In genomic region chr16:67846320-67847063, GRCh38 we compare ENCODE assay signal across 8 cellular contexts. TPM values are rescaled to one million over a fixed set of nuclear protein-coding genes. Genes with fewer than 3 reads are reported as not detected.
A peak's percentile ranks its signal among the peaks of the same experiment; 100 is the strongest.
DNase-seq lines count a peak whose midpoint lies in the region; ATAC-seq and TF ChIP-seq lines count a peak whose summit lies in the region.

Gene NUTF2, plus strand, starts transcription at chr16:67846933. Its CDS starts 18,198 bp downstream, at chr16:67865131.

- peak within 1 kb of the TSS; percentile 96 for H3K4me2 ChIP-seq in Loucy (ENCODE audit: low read depth, low read length, poor library complexity, severe bottlenecking)

- peak within 1 kb of the TSS; percentile 95 to 97 for H3K27ac Mint-ChIP-seq in natural killer cell treated with Interleukin-12 subunit alpha and Interleukin-12 subunit beta and Interleukin-15 and Interleukin-18, amount 100 ng/mL, for 72 hours
- H3K27ac Mint-ChIP-seq in stimulated activated naive CD8-positive, alpha-beta T cell treated with anti-CD3 and anti-CD28 coated beads, Interleukin-15, Interleukin-2, amounts not matched to agents 100 ng/mL and 50 ng/mL, for 24 hours, result peak within 1 kb of the TSS; percentile 95

- peak; percentile 85 to 88 for ATAC-seq in natural killer cell treated with Interleukin-12 subunit alpha and Interleukin-12 subunit beta and Interleukin-15 and Interleukin-18, amount 100 ng/mL, for 72 hours

- no peaks in the 10 kb centered on the region for H3K36me3 ChIP-seq in Loucy (ENCODE audit: insufficient read depth, low read length)

- no peak for TF ChIP-seq CTCF in Loucy (conservative IDR thresholded peaks at IDR 0.05; ENCODE audit: low read length)

- H3K9me3 Mint-ChIP-seq in natural killer cell treated with Interleukin-12 subunit alpha and Interleukin-12 subunit beta and Interleukin-15 and Interleukin-18, amount 100 ng/mL, for 72 hours, result no peaks in the 10 kb centered on the region
- no peaks in the 10 kb centered on the region for H3K9me3 Mint-ChIP-seq in stimulated activated naive CD8-positive, alpha-beta T cell treated with anti-CD3 and anti-CD28 coated beads, Interleukin-15, Interleukin-2, amounts not matched to agents 100 ng/mL and 50 ng/mL, for 24 hours

- peak within 1 kb of the TSS; percentile 84 for H3K4me3 ChIP-seq in Loucy (ENCODE audit: low read length, poor library complexity, severe bottlenecking)

- H3F3A ChIP-seq in Loucy (ENCODE audit: low read depth), result no peaks in the 10 kb centered on the region

- H3K27me3 ChIP-seq in Loucy (ENCODE audit: insufficient read depth, low read length, poor library complexity, severe bottlenecking), result peaks cover 4% of the 10 kb centered on the region

- H3K4me3 Mint-ChIP-seq in natural killer cell treated with Interleukin-12 subunit alpha and Interleukin-12 subunit beta and Interleukin-15 and Interleukin-18, amount 100 ng/mL, for 72 hours, result peak within 1 kb of the TSS; percentile 95
- H3K4me3 Mint-ChIP-seq in stimulated activated naive CD8-positive, alpha-beta T cell treated with anti-CD3 and anti-CD28 coated beads, Interleukin-15, Interleukin-2, amounts not matched to agents 100 ng/mL and 50 ng/mL, for 24 hours, result peak within 1 kb of the TSS; percentile 93

- H3K36me3 Mint-ChIP-seq in natural killer cell treated with Interleukin-12 subunit alpha and Interleukin-12 subunit beta and Interleukin-15 and Interleukin-18, amount 100 ng/mL, for 72 hours, result no peaks in the 10 kb centered on the region
- H3K36me3 Mint-ChIP-seq in stimulated activated naive CD8-positive, alpha-beta T cell treated with anti-CD3 and anti-CD28 coated beads, Interleukin-15, Interleukin-2, amounts not matched to agents 100 ng/mL and 50 ng/mL, for 24 hours (ENCODE audit: low read depth), result peaks cover 8% of the 10 kb centered on the region

- peak within 1 kb of the TSS; percentile 87 for H3K9ac ChIP-seq in Loucy (ENCODE audit: low read depth, low read length, poor library complexity, severe bottlenecking)

- peaks cover 28 to 33% of the 10 kb centered on the region in 2 donors for H3K4me1 Mint-ChIP-seq in natural killer cell treated with Interleukin-12 subunit alpha and Interleukin-12 subunit beta and Interleukin-15 and Interleukin-18, amount 100 ng/mL, for 72 hours (ENCODE audit: low read depth in 2 of 2)
- H3K4me1 Mint-ChIP-seq in stimulated activated naive CD8-positive, alpha-beta T cell treated with anti-CD3 and anti-CD28 coated beads, Interleukin-15, Interleukin-2, amounts not matched to agents 100 ng/mL and 50 ng/mL, for 24 hours (ENCODE audit: low read depth), result peaks cover 49% of the 10 kb centered on the region

- H3K27me3 Mint-ChIP-seq in natural killer cell treated with Interleukin-12 subunit alpha and Interleukin-12 subunit beta and Interleukin-15 and Interleukin-18, amount 100 ng/mL, for 72 hours, result no peaks in the 10 kb centered on the region
- no peaks in the 10 kb centered on the region for H3K27me3 Mint-ChIP-seq in stimulated activated naive CD8-positive, alpha-beta T cell treated with anti-CD3 and anti-CD28 coated beads, Interleukin-15, Interleukin-2, amounts not matched to agents 100 ng/mL and 50 ng/mL, for 24 hours

- no peaks in the 10 kb centered on the region for H3K9me3 ChIP-seq in Loucy (ENCODE audit: insufficient read depth, low read depth, low read length)

- H3K79me2 ChIP-seq in Loucy (ENCODE audit: insufficient read depth, low read length), result peaks cover 81% of the 10 kb centered on the region

- DNase-seq in EH (ENCODE audit: low read depth) (peak; percentile 93), H4 (ENCODE audit: low spot score) (peak; percentile 92), fibroblast of peridontal ligament (ENCODE audit: extremely low read depth) (peak; percentile 87)
- peak; percentile 92 for DNase-seq in activated T-helper 9 cell treated with anti-CD3 and anti-CD28 coated beads, Interleukin-2, amount 50 U/mL, for 16 hours (ENCODE audit: low read depth)
- DNase-seq in natural killer cell treated with Interleukin-12 subunit alpha and Interleukin-12 subunit beta and Interleukin-15 and Interleukin-18, amount 100 ng/mL, for 72 hours (ENCODE audit: low spot score), result peak; percentile 96

- H3K9me2 ChIP-seq in Loucy (replicated peaks; ENCODE audit: low read depth, low read length), result no peaks in the 10 kb centered on the region

- TF ChIP-seq POLR2A in Raji (IDR thresholded peaks at IDR 0.05; ENCODE audit: insufficient read depth, low read depth, low read length), result peak; percentile 73

- peak within 1 kb of the TSS; percentile 62 for H2AFZ ChIP-seq in Loucy (ENCODE audit: low read length)

- H4K20me1 ChIP-seq in Loucy (ENCODE audit: insufficient read depth, low read length, poor library complexity, severe bottlenecking), result peaks cover 32% of the 10 kb centered on the region

- H3K4me1 ChIP-seq in Loucy (ENCODE audit: insufficient read depth, low read length, poor library complexity, severe bottlenecking), result peaks cover 43% of the 10 kb centered on the region

RNA-seq across cellular contexts. Expression of gene NUTF2, which starts in this region (rescaled TPM):
- total RNA-seq in H4 (2014; rRNA removed; shearing (Covaris generic)), result 95.0 and 256 TPM in 2 replicates
- total RNA-seq in natural killer cell treated with Interleukin-12 subunit alpha and Interleukin-12 subunit beta and Interleukin-15 and Interleukin-18, amount 100 ng/mL, for 72 hours, result 100 to 1,000 TPM; 114 to 124 TPM

Comparison
In these comparisons a context has a peak if more than half of its experiments do, and no peak if none do; other contexts are left out.
1. Peak in every context shown above with its lines: DNase-seq, ATAC-seq and H3K4me3 ChIP-seq.